17 cellular contexts compared by ENCODE assay signal in the genomic region with DNA sequence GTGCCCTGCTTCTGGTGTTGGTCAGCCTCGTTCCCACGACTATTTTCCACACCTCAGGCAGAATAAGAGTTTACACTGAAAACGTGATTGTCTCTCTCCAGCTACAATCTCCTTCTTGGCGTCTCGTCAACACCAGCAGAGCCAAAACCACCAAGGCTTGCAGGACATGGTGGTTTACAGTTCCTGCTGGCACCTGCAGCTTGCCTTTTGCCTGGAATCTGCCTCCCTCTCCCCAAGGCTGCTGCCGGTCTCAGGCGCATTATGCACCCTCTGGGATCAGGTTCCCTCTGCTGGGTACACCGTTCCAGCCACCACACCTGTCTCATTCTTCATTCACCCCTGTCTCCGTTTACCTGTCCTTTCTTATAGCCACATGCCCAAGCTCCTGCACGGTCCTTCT.
A peak's percentile ranks its signal among the peaks of the same experiment; 100 is the strongest.
DNase-seq lines count a peak whose midpoint lies in the region; TF ChIP-seq lines count a peak whose summit lies in the region.
"Had no signal": no experiment of that assay in that cellular context is flagged by ENCODE, and none has a peak within 500 bp of the region (broad histone marks: within the 10 kb centered on the region; RNA-seq: fewer than 3 reads in every experiment).

No MANE protein-coding gene starts in this region.

- H4K91ac ChIP-seq in trophoblast cell (ENCODE audit: low read depth, low read length): no peak overlapping the region

- peak overlapping the region; percentile 47; the same call in 1 of the 2 replicates for H3K4me3 Mint-ChIP-seq in HFFc6
- H3K4me3 Mint-ChIP-seq in neural crest cell: no peak overlapping the region
- H3K4me3 Mint-ChIP-seq: CD4-positive, alpha-beta memory T cell; GM23338 had no signal

- H3K23ac ChIP-seq in trophoblast cell (ENCODE audit: low read length): no peak overlapping the region

- no CpG with 5 or more reads among the region's 10 CpGs for WGBS in trophoblast cell (ENCODE audit: extremely low coverage, insufficient coverage, insufficient read length)

- H3K79me2 ChIP-seq in trophoblast cell (ENCODE audit: control insufficient read depth, insufficient read depth, low read length, poor library complexity): no peaks in the 10 kb centered on the region

- no peak overlapping the region for H3K4me3 ChIP-seq in astrocyte of the cerebellum (ENCODE audit: low read depth, low read length)
- H3K4me3 ChIP-seq in trophoblast cell (ENCODE audit: low read depth, low read length): no peak overlapping the region
- no peak overlapping the region for H3K4me3 ChIP-seq in vagina
- H3K4me3 ChIP-seq: A549, GM23338, HAP-1 had no signal

- TF ChIP-seq CTCF in HFFc6 (IDR thresholded peaks at IDR 0.05) (no peak), astrocyte of the cerebellum (IDR thresholded peaks at IDR 0.05; ENCODE audit: low read depth, low read length, missing control alignments) (no peak), neural crest cell (conservative IDR thresholded peaks at IDR 0.05) (no peak), vagina (IDR thresholded peaks at IDR 0.05) (no peak)

- H3K27ac ChIP-seq in trophoblast cell (ENCODE audit: low read depth, low read length) (no peak overlapping the region), vagina (no peak overlapping the region)
- H3K27ac ChIP-seq: A549 had no signal

- TF ChIP-seq POLR2A in vagina (IDR thresholded peaks at IDR 0.05): no peak

- H3K9me3 ChIP-seq in trophoblast cell (ENCODE audit: insufficient read depth, low read depth, low read length) (peaks cover 2% of the 10 kb centered on the region), vagina (no peaks in the 10 kb centered on the region)
- H3K9me3 ChIP-seq: A549, HAP-1 had no signal

- H2BK120ac ChIP-seq in trophoblast cell (ENCODE audit: insufficient read depth, low read length, poor library complexity): no peak overlapping the region

- H3K27me3 ChIP-seq in trophoblast cell (ENCODE audit: insufficient read depth, low read length) (no peaks in the 10 kb centered on the region), vagina (no peaks in the 10 kb centered on the region)

- no peak overlapping the region for H3K18ac ChIP-seq in trophoblast cell (ENCODE audit: low read length)

- in situ Hi-C loops in astrocyte of the cerebellum (cut with HindIII; ENCODE audit: low sequenced_read_pairs): no loop called here
- in situ Hi-C loops in ACHN (cut with HindIII; ENCODE audit: low pct_ligation_motif_present, low pct_unique_long_range_greater_than_20kb, low sequenced_read_pairs): no loop called here
- in situ Hi-C loops in G401 (cut with HindIII; ENCODE audit: low sequenced_read_pairs): no loop called here

- H3K9ac ChIP-seq in trophoblast cell (ENCODE audit: low read length): no peak overlapping the region

- H3K27me3 Mint-ChIP-seq in HFFc6 (ENCODE audit: insufficient read depth): no peaks in the 10 kb centered on the region; the same call in none of the 2 replicates
- H3K27me3 Mint-ChIP-seq in neural crest cell (ENCODE audit: low read depth): peaks cover 3% of the 10 kb centered on the region

- DNase-seq in HFFc6 (no peak), astrocyte of the cerebellum (ENCODE audit: low read depth) (peak; percentile 3), neural crest cell (ENCODE audit: low read depth, low spot score) (no peak), trophoblast cell (peak; percentile 75 to 83), ACHN (no peak), G401 (ENCODE audit: low spot score) (no peak), vagina (ENCODE audit: extremely low spot score in 2 of 2) (no peak)
- DNase-seq: 8988T; C1 segment of cervical spinal cord; Calu3; CD4-positive, alpha-beta memory T cell; COR-L47; DMS53; DMS79 treated with DMSO at 0.1 percent for 48 hours had no signal

- intact Hi-C loops in vagina (cut with DNase I): no loop called here

- H3K9me3 Mint-ChIP-seq in HFFc6: peaks cover 26% of the 10 kb centered on the region
- H3K9me3 Mint-ChIP-seq in neural crest cell: peaks cover 18% of the 10 kb centered on the region

- H2AK5ac ChIP-seq in trophoblast cell (ENCODE audit: low read length): no peak overlapping the region

- H3K4ac ChIP-seq in trophoblast cell (ENCODE audit: low read depth, low read length): no peak overlapping the region

- no peak overlapping the region for H2BK12ac ChIP-seq in trophoblast cell (ENCODE audit: low read length)

- H3K36me3 Mint-ChIP-seq in HFFc6 (ENCODE audit: low read depth) (peaks cover 23% of the 10 kb centered on the region; the same call in 1 of the 2 replicates), neural crest cell (ENCODE audit: low read depth) (no peaks in the 10 kb centered on the region)
- H3K36me3 Mint-ChIP-seq: CD4-positive, alpha-beta memory T cell had no signal

- H2AFZ ChIP-seq in trophoblast cell (ENCODE audit: insufficient read depth, low read length, poor library complexity): no peak overlapping the region
- H2AFZ ChIP-seq: GM23338 had no signal

- H3K4me1 ChIP-seq in trophoblast cell (ENCODE audit: control insufficient read depth in 1 of 2, insufficient read depth in 2 of 2, low read length in 2 of 2) (peaks cover 3 to 6% of the 10 kb centered on the region in 2 experiments), vagina (no peaks in the 10 kb centered on the region)
- H3K4me1 ChIP-seq: A549, HAP-1 had no signal

- peak overlapping the region; percentile 76; the same call in 1 of the 2 replicates for H3K27ac Mint-ChIP-seq in HFFc6
- peak overlapping the region; percentile 43 for H3K27ac Mint-ChIP-seq in neural crest cell (ENCODE audit: unreplicated experiment)
- H3K27ac Mint-ChIP-seq: CD4-positive, alpha-beta memory T cell; GM23338 had no signal

- no peak overlapping the region for H3K4me2 ChIP-seq in trophoblast cell (ENCODE audit: low read length)
- H3K4me2 ChIP-seq: A549, GM23338 had no signal

- H3K14ac ChIP-seq in trophoblast cell (ENCODE audit: low read length): no peak overlapping the region

- H4K12ac ChIP-seq in trophoblast cell (ENCODE audit: low read depth, low read length): no peak overlapping the region

- no peak overlapping the region for H2BK5ac ChIP-seq in trophoblast cell (ENCODE audit: low read depth, low read length, poor library complexity)

- H3K79me1 ChIP-seq in trophoblast cell (ENCODE audit: low read length): no peaks in the 10 kb centered on the region

- H3K36me3 ChIP-seq in trophoblast cell (ENCODE audit: control insufficient read depth in 1 of 2, insufficient read depth in 2 of 2, low read length in 2 of 2): no peaks in the 10 kb centered on the region
- no peaks in the 10 kb centered on the region for H3K36me3 ChIP-seq in vagina
- H3K36me3 ChIP-seq: HAP-1 had no signal

- no peak overlapping the region for H4K8ac ChIP-seq in trophoblast cell (ENCODE audit: low read depth, low read length)

- H3K4me1 Mint-ChIP-seq in HFFc6 (ENCODE audit: low read depth): peaks cover 18% of the 10 kb centered on the region
- no peaks in the 10 kb centered on the region for H3K4me1 Mint-ChIP-seq in neural crest cell
- H3K4me1 Mint-ChIP-seq: CD4-positive, alpha-beta memory T cell; GM23338 had no signal

Comparison
In these comparisons a context has a peak if more than half of its experiments do, and no peak if none do; other contexts are left out.
1. DNase-seq: peak in astrocyte of the cerebellum (single experiment) and trophoblast cell (2 of 2); none in HFFc6 (single experiment), neural crest cell (single experiment), ACHN (single experiment), G401 (single experiment) and vagina (0 of 2).